In genomic region chr10:5446390-5446926, GRCh38 we compare ENCODE assay signal across 8 cellular contexts. TPM values are rescaled to one million over a fixed set of nuclear protein-coding genes. Genes with fewer than 3 reads are reported as not detected.
DNase-seq lines count a peak whose midpoint lies in the region; ATAC-seq and TF ChIP-seq lines count a peak whose summit lies in the region.

No MANE protein-coding gene starts in this region.

- DNase-seq in GM04504 (ENCODE audit: low read depth) (peak; percentile 62), OCI-M1 (lab: John Stamatoyannopoulos, UW) (peak; percentile 99), fibroblast of villous mesenchyme (ENCODE audit: low read depth) (peak; percentile 89), neural crest cell (ENCODE audit: low read depth, low spot score) (peak; percentile 79)
- peak; percentile 89 for DNase-seq in activated effector memory CD4-positive, alpha-beta T cell treated with anti-CD3 and anti-CD28 coated beads, Interleukin-2, amount 50 U/mL, for 16 hours
- DNase-seq in stimulated activated naive CD8-positive, alpha-beta T cell treated with anti-CD3 and anti-CD28 coated beads, Interleukin-15, Interleukin-2, amounts not matched to agents 100 U/mL and 50 U/mL, for 24 hours = peak; percentile 83

- H3K27ac Mint-ChIP-seq in neural crest cell (ENCODE audit: unreplicated experiment) = peak overlapping the region; percentile 85

- ATAC-seq in HG03159 (IDR thresholded peaks at IDR 0.05; ENCODE audit: unreplicated experiment) = peak; percentile 44
- ATAC-seq in stimulated activated naive CD8-positive, alpha-beta T cell treated with anti-CD3 and anti-CD28 coated beads, Interleukin-15, Interleukin-2, amounts not matched to agents 100 U/mL and 50 U/mL, for 24 hours = peak; percentile 81
- no peak for ATAC-seq in HG03469 (IDR thresholded peaks at IDR 0.05; ENCODE audit: unreplicated experiment)

- H3K27me3 Mint-ChIP-seq in neural crest cell (ENCODE audit: low read depth) = no peaks in the 10 kb centered on the region

- peak overlapping the region; percentile 85 for H3K4me3 Mint-ChIP-seq in neural crest cell

- peak overlapping the region; percentile 68 for H3K4me3 ChIP-seq in fibroblast of villous mesenchyme (ENCODE audit: low read depth, low read length)

- TF ChIP-seq CTCF in fibroblast of villous mesenchyme (IDR thresholded peaks at IDR 0.05; ENCODE audit: insufficient read depth, low read depth, low read length) = no peak
- TF ChIP-seq CTCF in neural crest cell (conservative IDR thresholded peaks at IDR 0.05) = no peak

- no peaks in the 10 kb centered on the region for H3K36me3 Mint-ChIP-seq in neural crest cell (ENCODE audit: low read depth)

- H3K9me3 Mint-ChIP-seq in neural crest cell = no peaks in the 10 kb centered on the region

- peaks cover 42% of the 10 kb centered on the region for H3K4me1 Mint-ChIP-seq in neural crest cell

RNA-seq across cellular contexts. Expression of gene NET1, which starts 34.1 kb away (rescaled TPM):
- total RNA-seq in fibroblast of villous mesenchyme = 17.7 and 23.3 TPM in 2 replicates
- total RNA-seq in neural crest cell = 70.2 and 74.2 TPM in 2 replicates

RNA-seq across cellular contexts. Expression of gene TUBAL3, which starts 41.8 kb away (rescaled TPM):
- total RNA-seq in fibroblast of villous mesenchyme (not detected in 2 replicates), neural crest cell (not detected in 2 replicates)

RNA-seq across cellular contexts. Expression of gene CALML5, which starts 52.9 kb away (rescaled TPM):
- total RNA-seq in fibroblast of villous mesenchyme (not detected in 2 replicates), neural crest cell (not detected in 2 replicates)
